1 cellular context compared by ENCODE assay signal in genomic region chr20:63692436-63693078, GRCh38.
TF ChIP-seq lines count a peak whose summit lies in the region.

No MANE protein-coding gene starts in this region.

TF ChIP-seq in A549, 52 proteins besides CTCF, POLR2A, EP300 and RAD21 (continued from another document):
- peak; percentile 59; the same call in 1 of the 2 replicates for TF ChIP-seq PBX3 (IDR thresholded peaks at IDR 0.05)
- TF ChIP-seq MAZ (IDR thresholded peaks at IDR 0.05; ENCODE audit: borderline replicate concordance, low read depth, low read length), result no peak
